1 cellular context compared by ENCODE assay signal in genomic region chrX:136251042-136251991, GRCh38.
TF ChIP-seq lines count a peak whose summit lies in the region.

A gene with protein sequence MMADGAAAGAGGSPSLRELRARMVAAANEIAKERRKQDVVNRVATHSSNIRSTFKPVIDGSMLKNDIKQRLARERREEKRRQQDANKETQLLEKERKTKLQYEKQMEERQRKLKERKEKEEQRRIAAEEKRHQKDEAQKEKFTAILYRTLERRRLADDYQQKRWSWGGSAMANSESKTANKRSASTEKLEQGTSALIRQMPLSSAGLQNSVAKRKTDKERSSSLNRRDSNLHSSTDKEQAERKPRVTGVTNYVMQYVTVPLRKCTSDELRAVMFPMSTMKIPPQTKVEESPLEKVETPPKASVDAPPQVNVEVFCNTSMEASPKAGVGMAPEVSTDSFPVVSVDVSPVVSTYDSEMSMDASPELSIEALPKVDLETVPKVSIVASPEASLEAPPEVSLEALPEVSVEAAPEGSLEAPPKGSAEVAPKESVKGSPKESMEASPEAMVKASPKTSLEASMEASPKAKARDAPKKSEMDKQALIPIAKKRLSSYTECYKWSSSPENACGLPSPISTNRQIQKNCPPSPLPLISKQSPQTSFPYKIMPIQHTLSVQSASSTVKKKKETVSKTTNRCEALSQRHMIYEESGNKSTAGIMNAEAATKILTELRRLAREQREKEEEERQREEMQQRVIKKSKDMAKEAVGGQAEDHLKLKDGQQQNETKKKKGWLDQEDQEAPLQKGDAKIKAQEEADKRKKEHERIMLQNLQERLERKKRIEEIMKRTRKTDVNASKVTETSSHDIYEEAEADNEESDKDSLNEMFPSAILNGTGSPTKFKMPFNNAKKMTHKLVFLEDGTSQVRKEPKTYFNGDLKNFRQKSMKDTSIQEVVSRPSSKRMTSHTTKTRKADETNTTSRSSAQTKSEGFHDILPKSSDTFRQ (minus strand): TSS chrX:136251400. CDS start chrX:136251358, 42 bp downstream.

TF ChIP-seq in A549, 52 proteins besides CTCF, POLR2A, EP300 and RAD21 (continued from another document):
- TF ChIP-seq, protein P1, sequence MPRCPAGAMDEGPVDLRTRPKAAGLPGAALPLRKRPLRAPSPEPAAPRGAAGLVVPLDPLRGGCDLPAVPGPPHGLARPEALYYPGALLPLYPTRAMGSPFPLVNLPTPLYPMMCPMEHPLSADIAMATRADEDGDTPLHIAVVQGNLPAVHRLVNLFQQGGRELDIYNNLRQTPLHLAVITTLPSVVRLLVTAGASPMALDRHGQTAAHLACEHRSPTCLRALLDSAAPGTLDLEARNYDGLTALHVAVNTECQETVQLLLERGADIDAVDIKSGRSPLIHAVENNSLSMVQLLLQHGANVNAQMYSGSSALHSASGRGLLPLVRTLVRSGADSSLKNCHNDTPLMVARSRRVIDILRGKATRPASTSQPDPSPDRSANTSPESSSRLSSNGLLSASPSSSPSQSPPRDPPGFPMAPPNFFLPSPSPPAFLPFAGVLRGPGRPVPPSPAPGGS (IDR thresholded peaks at IDR 0.05), result 0 out of 3 replicates have a peak, but pooled peaks have one; percentile 56
- no peak for TF ChIP-seq NR3C1 (IDR thresholded peaks at IDR 0.05)
- no peak for TF ChIP-seq HOXA7 (CRISPR knock-in tag; IDR thresholded peaks at IDR 0.05)
- TF ChIP-seq PHF8 (IDR thresholded peaks at IDR 0.05; ENCODE audit: borderline replicate concordance, low read depth), result peak; percentile 83
- TF ChIP-seq CEBPB (IDR thresholded peaks at IDR 0.05), result 0 out of 4 replicates have a peak, but pooled peaks of 1 of the 2 experiments have one; percentile 39
- TF ChIP-seq RNF2 (IDR thresholded peaks at IDR 0.05; ENCODE audit: borderline replicate concordance, low read depth), result no peak
- TF ChIP-seq FOXS1 (CRISPR knock-in tag; IDR thresholded peaks at IDR 0.05), result no peak
- no peak for TF ChIP-seq USF2 (IDR thresholded peaks at IDR 0.05)
- TF ChIP-seq, protein P2, sequence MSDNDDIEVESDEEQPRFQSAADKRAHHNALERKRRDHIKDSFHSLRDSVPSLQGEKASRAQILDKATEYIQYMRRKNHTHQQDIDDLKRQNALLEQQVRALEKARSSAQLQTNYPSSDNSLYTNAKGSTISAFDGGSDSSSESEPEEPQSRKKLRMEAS (IDR thresholded peaks at IDR 0.05), result peak; percentile 52; the same call in 1 of the 2 replicates
- no peak for TF ChIP-seq EHMT2 (IDR thresholded peaks at IDR 0.05; ENCODE audit: low read depth)
- no peak for TF ChIP-seq ZC3H11A (IDR thresholded peaks at IDR 0.05)
- no peak for TF ChIP-seq NFE2L2 (conservative IDR thresholded peaks at IDR 0.05; ENCODE audit: low read length)
- no peak for TF ChIP-seq REST (IDR thresholded peaks at IDR 0.05)
- TF ChIP-seq HDAC2 (IDR thresholded peaks at IDR 0.05), result no peak
- no peak for TF ChIP-seq TFCP2L1 (CRISPR knock-in tag; IDR thresholded peaks at IDR 0.05)
- no peak for TF ChIP-seq CHD2 (IDR thresholded peaks at IDR 0.05; ENCODE audit: low read length, partially characterized antibody)
- no peak for TF ChIP-seq E2F6 (IDR thresholded peaks at IDR 0.05; ENCODE audit: borderline replicate concordance, low read depth)
